In genomic region chr7:23074443-23075244, GRCh38 we compare ENCODE assay signal across 12 cellular contexts. TPM values are rescaled to one million over a fixed set of nuclear protein-coding genes. Genes with fewer than 3 reads are reported as not detected.
DNase-seq lines count a peak whose midpoint lies in the region; ATAC-seq and TF ChIP-seq lines count a peak whose summit lies in the region.
"Had no signal": no experiment of that assay in that cellular context is flagged by ENCODE, and none has a peak within 500 bp of the region (broad histone marks: within the 10 kb centered on the region; RNA-seq: fewer than 3 reads in every experiment).

No MANE protein-coding gene starts in this region.

- no peaks in the 10 kb centered on the region for H3K9me3 ChIP-seq in liver (ENCODE audit: control insufficient read depth in 4 of 4, low read length in 3 of 4)

- ATAC-seq in HG03039 (IDR thresholded peaks at IDR 0.05; ENCODE audit: unreplicated experiment) (no peak), HG03521 (IDR thresholded peaks at IDR 0.05; ENCODE audit: unreplicated experiment) (no peak), GM18867 (IDR thresholded peaks at IDR 0.05; ENCODE audit: unreplicated experiment) (no peak)

- H3K36me3 ChIP-seq in liver (ENCODE audit: control insufficient read depth in 4 of 4, insufficient read depth in 3 of 4, low read depth in 1 of 4, low read length in 3 of 4), result no peaks in the 10 kb centered on the region

- H3K27me3 ChIP-seq in liver (ENCODE audit: control insufficient read depth in 4 of 4, insufficient read depth in 4 of 4, low read length in 3 of 4), result no peaks in the 10 kb centered on the region

- TF ChIP-seq RAD21 in liver (IDR thresholded peaks at IDR 0.05), result no peak

- H3K27ac ChIP-seq in VCaP, result peak overlapping the region; percentile 83
- H3K27ac ChIP-seq in liver (ENCODE audit: low read depth in 1 of 2, low read length in 2 of 2), result no peak overlapping the region

- TF ChIP-seq CTCF in VCaP (conservative IDR thresholded peaks at IDR 0.05) (no peak), liver (IDR thresholded peaks at IDR 0.05; ENCODE audit: low read depth, low read length, missing input control) (no peak)

- H3K4me3 ChIP-seq in liver (ENCODE audit: low read depth in 1 of 3, low read length in 3 of 3), result no peak overlapping the region

- H3K4me1 ChIP-seq in liver (ENCODE audit: control insufficient read depth in 4 of 4, insufficient read depth in 4 of 4, low read length in 3 of 4), result peaks cover 0 to 10% (median 0%) of the 10 kb centered on the region in 4 donors

- H3K9ac ChIP-seq in liver (ENCODE audit: low read depth in 1 of 2, low read length in 2 of 2), result no peak overlapping the region

- 20% methylated on average over 2 of the region's 2 CpGs for WGBS in liver

- DNase-seq in EH (ENCODE audit: low read depth) (peak; percentile 27), NCI-H1092 treated with DMSO at 0.1 percent for 48 hours (lab: John Stamatoyannopoulos, UW) (peak; percentile 66)
- DNase-seq in activated naive CD4-positive, alpha-beta T cell treated with anti-CD3 and anti-CD28 coated beads, Interleukin-2, amount 50 U/mL, for 16 hours, result no peak
- DNase-seq: CD4-positive, CD25-positive, alpha-beta regulatory T cell; cortex of kidney; HFFc6; naive B cell had no signal

TF ChIP-seq in liver, 16 proteins besides CTCF, POLR2A, EP300 and RAD21:
- TF ChIP-seq ZBTB33 (IDR thresholded peaks at IDR 0.05) (no peak), YY1 (IDR thresholded peaks at IDR 0.05) (peak; percentile 31), RXRA (IDR thresholded peaks at IDR 0.05) (peak in 1 of 2 donors; percentile 20), FOXA2 (IDR thresholded peaks at IDR 0.05) (peak; percentile 44), SP1 (IDR thresholded peaks at IDR 0.05) (peak; percentile 17), JUND (IDR thresholded peaks at IDR 0.05) (no peak)

RNA-seq across cellular contexts. Expression of gene KLHL7, which starts 30.9 kb away (rescaled TPM):
- 10 to 100 TPM; 12.6 to 14.1 TPM for total RNA-seq in liver
- polyA plus RNA-seq in liver, result 1 to 10 TPM; 5.4 to 7.3 TPM
